22 cellular contexts compared by ENCODE assay signal in the genomic region with DNA sequence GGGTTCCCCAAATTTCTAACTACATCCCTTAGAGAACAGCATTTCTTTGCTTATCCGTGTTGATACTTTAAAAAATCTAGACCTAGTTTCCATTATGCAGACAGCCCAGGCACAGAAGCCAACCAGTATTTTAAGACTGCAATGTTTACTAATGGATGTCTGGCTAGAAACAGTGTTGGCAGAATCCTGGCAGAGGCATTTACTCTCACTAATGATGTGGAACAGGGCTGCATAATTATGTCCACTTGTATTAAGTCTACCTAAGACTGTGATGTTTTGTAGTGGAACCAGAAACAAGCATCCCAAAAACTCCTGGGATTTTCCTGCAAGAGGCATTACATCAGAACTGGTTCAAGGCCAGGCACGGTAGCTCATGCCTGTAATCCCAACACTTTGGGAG. TPM values are rescaled to one million over a fixed set of nuclear protein-coding genes. Genes with fewer than 3 reads are reported as not detected.
DNase-seq lines count a peak whose midpoint lies in the region; ATAC-seq and TF ChIP-seq lines count a peak whose summit lies in the region.
"Had no signal": no experiment of that assay in that cellular context is flagged by ENCODE, and none has a peak within 500 bp of the region (broad histone marks: within the 10 kb centered on the region; RNA-seq: fewer than 3 reads in every experiment).

No MANE protein-coding gene starts in this region.

- H2BK120ac ChIP-seq in mesenchymal stem cell (ENCODE audit: low read depth, low read length): no peak overlapping the region

- ATAC-seq in natural killer cell treated with Interleukin-12 subunit alpha and Interleukin-12 subunit beta and Interleukin-15 and Interleukin-18, amount 100 ng/mL, for 72 hours: no peak
- ATAC-seq: activated CD4-positive, CD25-positive, alpha-beta regulatory T cell treated with anti-CD3 and anti-CD28 coated beads, Interleukin-2, amount 50 U/mL, for 24 hours; activated T-cell treated with anti-CD3 and anti-CD28 coated beads, Interleukin-2, amount 50 U/mL, for 4 hours; HCT116; Panc1 had no signal

- H3K36me3 ChIP-seq in esophagus muscularis mucosa (no peaks in the 10 kb centered on the region), mesenchymal stem cell (ENCODE audit: control insufficient read depth in 1 of 2, insufficient read depth in 2 of 2, low read depth in 1 of 2, low read length in 2 of 2) (no peaks in the 10 kb centered on the region), Karpas-422 (ENCODE audit: insufficient read depth, low read length) (no peaks in the 10 kb centered on the region)
- H3K36me3 ChIP-seq: ascending aorta, BLaER1, uterus had no signal

- no peak overlapping the region for H3K23ac ChIP-seq in mesenchymal stem cell (ENCODE audit: low read length in 2 of 2)

- H3K27ac Mint-ChIP-seq in natural killer cell treated with Interleukin-12 subunit alpha and Interleukin-12 subunit beta and Interleukin-15 and Interleukin-18, amount 100 ng/mL, for 72 hours: no peak overlapping the region
- H3K27ac Mint-ChIP-seq: activated naive CD4-positive, alpha-beta T cell treated with anti-CD3 and anti-CD28 coated beads, Interleukin-2, amount 10 ng/mL, durations not matched to agents 7 days and 5 days; mesothelial cell of epicardium had no signal

- H4K8ac ChIP-seq in mesenchymal stem cell (ENCODE audit: low read length): no peak overlapping the region

- peak; percentile 36 for DNase-seq in NCI-H1092 treated with DMSO at 0.1 percent for 48 hours (lab: John Stamatoyannopoulos, UW)
- no peak for DNase-seq in NCI-H1092 (lab: John Stamatoyannopoulos, UW)
- peak; percentile 19 for DNase-seq in NCI-H1105 treated with DMSO at 0.1 percent for 48 hours (lab: John Stamatoyannopoulos, UW)
- DNase-seq in esophagus muscularis mucosa (ENCODE audit: extremely low spot score): no peak
- no peak for DNase-seq in mesenchymal stem cell
- no peak for DNase-seq in Karpas-422
- DNase-seq in natural killer cell treated with Interleukin-12 subunit alpha and Interleukin-12 subunit beta and Interleukin-15 and Interleukin-18, amount 100 ng/mL, for 72 hours (ENCODE audit: low spot score): no peak
- no peak for DNase-seq in OCI-M1 (lab: John Stamatoyannopoulos, UW)
- DNase-seq: 8988T; activated naive CD4-positive, alpha-beta T cell treated with anti-CD3 and anti-CD28 coated beads, Interleukin-2, amount 10 ng/mL, durations not matched to agents 7 days and 5 days; activated T-cell treated with anti-CD3 and anti-CD28 coated beads, Interleukin-2, amount 50 U/mL, for 4 hours; effector memory CD4-positive, alpha-beta T cell; hypothalamus; NCI-H2029; T-helper 9 cell; uterus had no signal

- H3K18ac ChIP-seq in mesenchymal stem cell (ENCODE audit: low read depth in 1 of 2, low read length in 2 of 2): no peak overlapping the region

- no peak overlapping the region for H4K91ac ChIP-seq in mesenchymal stem cell (ENCODE audit: low read length)

- intact Hi-C loops in esophagus muscularis mucosa (cut with DNase I): loop anchor here (1.0 kb wide), 1 partner anchor 32 kb away; no protein-coding TSS in a partner anchor

- no peak overlapping the region for H3K4me3 Mint-ChIP-seq in natural killer cell treated with Interleukin-12 subunit alpha and Interleukin-12 subunit beta and Interleukin-15 and Interleukin-18, amount 100 ng/mL, for 72 hours
- H3K4me3 Mint-ChIP-seq: activated naive CD4-positive, alpha-beta T cell treated with anti-CD3 and anti-CD28 coated beads, Interleukin-2, amount 10 ng/mL, durations not matched to agents 7 days and 5 days; activated T-cell treated with anti-CD3 and anti-CD28 coated beads, Interleukin-2, amount 50 U/mL, for 4 hours; mesothelial cell of epicardium had no signal

- no peak overlapping the region for H2BK5ac ChIP-seq in mesenchymal stem cell (ENCODE audit: low read depth, low read length, poor library complexity, severe bottlenecking)

- H3K9me2 ChIP-seq in Karpas-422 (replicated peaks; ENCODE audit: insufficient read depth, low read length): no peaks in the 10 kb centered on the region

- no peak overlapping the region for H3K4me2 ChIP-seq in mesenchymal stem cell (ENCODE audit: low read length, poor library complexity, severe bottlenecking)
- H3K4me2 ChIP-seq in Karpas-422 (ENCODE audit: low read depth, low read length, poor library complexity, severe bottlenecking): no peak overlapping the region
- H3K4me2 ChIP-seq: BLaER1 had no signal

- no peak overlapping the region for H3K4ac ChIP-seq in mesenchymal stem cell (ENCODE audit: low read depth in 1 of 2, low read length in 2 of 2)

- H3K4me1 Mint-ChIP-seq in natural killer cell treated with Interleukin-12 subunit alpha and Interleukin-12 subunit beta and Interleukin-15 and Interleukin-18, amount 100 ng/mL, for 72 hours (ENCODE audit: low read depth in 2 of 2): peaks cover 31 to 41% of the 10 kb centered on the region in 2 donors

- H2BK15ac ChIP-seq in mesenchymal stem cell (ENCODE audit: low read depth, poor library complexity, severe bottlenecking): no peak overlapping the region

- H3K9me3 Mint-ChIP-seq in natural killer cell treated with Interleukin-12 subunit alpha and Interleukin-12 subunit beta and Interleukin-15 and Interleukin-18, amount 100 ng/mL, for 72 hours: peaks cover 5% of the 10 kb centered on the region
- H3K9me3 Mint-ChIP-seq: activated naive CD4-positive, alpha-beta T cell treated with anti-CD3 and anti-CD28 coated beads, Interleukin-2, amount 10 ng/mL, durations not matched to agents 7 days and 5 days; activated T-cell treated with anti-CD3 and anti-CD28 coated beads, Interleukin-2, amount 50 U/mL, for 4 hours; mesothelial cell of epicardium had no signal

- peaks cover 1% of the 10 kb centered on the region for H3K79me1 ChIP-seq in mesenchymal stem cell (replicated peaks; ENCODE audit: low read length, poor library complexity, severe bottlenecking)

- no peak overlapping the region for H2AFZ ChIP-seq in mesenchymal stem cell (ENCODE audit: low read depth, low read length)
- H2AFZ ChIP-seq in Karpas-422 (ENCODE audit: low read length): no peak overlapping the region

- no peaks in the 10 kb centered on the region for H3K79me2 ChIP-seq in Karpas-422 (ENCODE audit: low read length)

- H3K9ac ChIP-seq in mesenchymal stem cell (ENCODE audit: low read length) (no peak overlapping the region), Karpas-422 (ENCODE audit: low read length) (no peak overlapping the region)
- H3K9ac ChIP-seq: BLaER1 had no signal

- TF ChIP-seq EP300 in esophagus muscularis mucosa (IDR thresholded peaks at IDR 0.05): no peak

- no peak for TF ChIP-seq POLR2A in esophagus muscularis mucosa (IDR thresholded peaks at IDR 0.05; ENCODE audit: low read depth)

- H3K4me1 ChIP-seq in esophagus muscularis mucosa (peaks cover 0 to 52% (median 46%) of the 10 kb centered on the region in 4 donors), mesenchymal stem cell (ENCODE audit: control insufficient read depth, insufficient read depth, low read depth, low read length) (peaks cover 11% of the 10 kb centered on the region), Karpas-422 (ENCODE audit: low read length) (0 out of 2 replicates have a peak, but pooled peaks cover 3% of the 10 kb centered on the region)
- H3K4me1 ChIP-seq: uterus had no signal

- no peaks in the 10 kb centered on the region for H4K20me1 ChIP-seq in Karpas-422 (ENCODE audit: insufficient read depth, low read depth, low read length)
- H4K20me1 ChIP-seq: BLaER1 had no signal

- H3K27ac ChIP-seq in esophagus muscularis mucosa (replicated peaks in 1 of 4) (peak overlapping the region; percentile 36 to 68 (median 48)), mesenchymal stem cell (ENCODE audit: low read length, poor library complexity, severe bottlenecking) (peak overlapping the region; percentile 24), Karpas-422 (ENCODE audit: low read length) (no peak overlapping the region)
- H3K27ac ChIP-seq: BLaER1, uterus had no signal

- H3K27me3 ChIP-seq in esophagus muscularis mucosa: no peaks in the 10 kb centered on the region
- H3K27me3 ChIP-seq in mesenchymal stem cell (ENCODE audit: control insufficient read depth in 1 of 2, insufficient read depth in 1 of 2, low read length in 2 of 2): no peaks in the 10 kb centered on the region
- H3K27me3 ChIP-seq in Karpas-422 (ENCODE audit: low read length): no peaks in the 10 kb centered on the region
- H3K27me3 ChIP-seq: ascending aorta, BLaER1, uterus had no signal

- no peak overlapping the region for H2BK12ac ChIP-seq in mesenchymal stem cell (ENCODE audit: low read length in 2 of 2)

- no peak for TF ChIP-seq CTCF in esophagus muscularis mucosa (IDR thresholded peaks at IDR 0.05)

- H3K4me3 ChIP-seq in esophagus muscularis mucosa: no peak overlapping the region
- H3K4me3 ChIP-seq in mesenchymal stem cell (ENCODE audit: insufficient read depth in 1 of 2, low read depth in 1 of 2, low read length in 2 of 2): no peak overlapping the region
- no peak overlapping the region for H3K4me3 ChIP-seq in Karpas-422 (ENCODE audit: low read length)
- H3K4me3 ChIP-seq: ascending aorta, BLaER1, uterus had no signal

- H3K36me3 Mint-ChIP-seq in natural killer cell treated with Interleukin-12 subunit alpha and Interleukin-12 subunit beta and Interleukin-15 and Interleukin-18, amount 100 ng/mL, for 72 hours: no peaks in the 10 kb centered on the region
- H3K36me3 Mint-ChIP-seq: activated naive CD4-positive, alpha-beta T cell treated with anti-CD3 and anti-CD28 coated beads, Interleukin-2, amount 10 ng/mL, durations not matched to agents 7 days and 5 days; mesothelial cell of epicardium had no signal

- H3K9me3 ChIP-seq in esophagus muscularis mucosa (no peaks in the 10 kb centered on the region), mesenchymal stem cell (ENCODE audit: control insufficient read depth, low read length) (no peaks in the 10 kb centered on the region), Karpas-422 (ENCODE audit: low read length) (no peaks in the 10 kb centered on the region)
- H3K9me3 ChIP-seq: ascending aorta, BLaER1, uterus had no signal

- WGBS in esophagus muscularis mucosa: 40% methylated on average over 2 of the region's 2 CpGs
- 87% methylated on average over 2 of the region's 2 CpGs for WGBS in mesenchymal stem cell

- H3K14ac ChIP-seq in mesenchymal stem cell (ENCODE audit: low read length in 2 of 2): no peak overlapping the region

- H3K27me3 Mint-ChIP-seq in natural killer cell treated with Interleukin-12 subunit alpha and Interleukin-12 subunit beta and Interleukin-15 and Interleukin-18, amount 100 ng/mL, for 72 hours: peaks cover 0 to 2% of the 10 kb centered on the region in 2 donors
- H3K27me3 Mint-ChIP-seq: activated naive CD4-positive, alpha-beta T cell treated with anti-CD3 and anti-CD28 coated beads, Interleukin-2, amount 10 ng/mL, durations not matched to agents 7 days and 5 days had no signal

- peak overlapping the region; percentile 28 for H2AK5ac ChIP-seq in mesenchymal stem cell (ENCODE audit: low read length, severe bottlenecking)

RNA-seq across cellular contexts. Expression of a gene that starts 50.2 kb away (rescaled TPM):
- 100 to 1,000 TPM; 228 to 281 (median 266) TPM for total RNA-seq in esophagus muscularis mucosa
- 136 TPM for polyA plus RNA-seq in mesenchymal stem cell (2013, experiment 1 of 2)
- polyA plus RNA-seq in mesenchymal stem cell (2013, experiment 2 of 2): 139 TPM
- total RNA-seq in Karpas-422 (2014; rRNA removed; shearing (Covaris generic); ENCODE audit: low replicate concordance): 231 and 566 TPM in 2 replicates
- 100 to 1,000 TPM; 208 to 223 TPM for total RNA-seq in natural killer cell treated with Interleukin-12 subunit alpha and Interleukin-12 subunit beta and Interleukin-15 and Interleukin-18, amount 100 ng/mL, for 72 hours

Comparison
In these comparisons a context has a peak if more than half of its experiments do, and no peak if none do; other contexts are left out.
1. DNase-seq: peak in NCI-H1092 treated with DMSO at 0.1 percent for 48 hours (single experiment) and NCI-H1105 treated with DMSO at 0.1 percent for 48 hours (single experiment); none in NCI-H1092 (single experiment), esophagus muscularis mucosa (single experiment), mesenchymal stem cell (single experiment), Karpas-422 (single experiment), natural killer cell treated with Interleukin-12 subunit alpha and Interleukin-12 subunit beta and Interleukin-15 and Interleukin-18, amount 100 ng/mL, for 72 hours (single experiment) and OCI-M1 (single experiment).